ENCODE assay signal across 17 cellular contexts in genomic region chr3:150293401-150294001, GRCh38.
DNase-seq lines count a peak whose midpoint lies in the region; ATAC-seq and TF ChIP-seq lines count a peak whose summit lies in the region.
"Had no signal": no experiment of that assay in that cellular context is flagged by ENCODE, and none has a peak within 500 bp of the region (broad histone marks: within the 10 kb centered on the region; RNA-seq: fewer than 3 reads in every experiment).

No MANE protein-coding gene starts in this region.

- POLR2A ChIA-PET in PC-9 (lab: Charles Lee; ENCODE audit: unreplicated experiment), result no interaction called here

- no TSS peak for BruUV-seq in PC-9 (replicated peaks; lab: Mats Ljungman, UMichigan)

- H3K9me2 ChIP-seq in PC-9 (ENCODE audit: insufficient read depth), result no peaks in the 10 kb centered on the region; the same call in 1 of the 2 replicates

- CTCF ChIA-PET in PC-9 (lab: Charles Lee), result interaction anchor here (1.0 kb wide), 1 partner anchor 14 kb away, joined by 3 read pairs; no protein-coding TSS in a partner anchor

- H3K4me3 ChIP-seq in PC-9, result no peak overlapping the region
- no peak overlapping the region for H3K4me3 ChIP-seq in psoas muscle
- H3K4me3 ChIP-seq: right atrium auricular region, stomach had no signal

- 29 to 40% (median 32%) methylated on average over 7 of the region's 7 CpGs for WGBS in psoas muscle, 3 donors

- H3K27me3 ChIP-seq in PC-9 (ENCODE audit: insufficient read depth, low read depth), result no peaks in the 10 kb centered on the region
- no peaks in the 10 kb centered on the region for H3K27me3 ChIP-seq in psoas muscle (ENCODE audit: insufficient read depth in 3 of 3, low read length in 2 of 3)
- H3K27me3 ChIP-seq: right atrium auricular region, stomach had no signal

- DNase-seq in GM04504 (ENCODE audit: low read depth), result peak; percentile 83
- no peak for DNase-seq in PC-9
- no peak for DNase-seq in epithelial cell of prostate (ENCODE audit: low read depth, low spot score)
- DNase-seq in psoas muscle, result no peak
- no peak for DNase-seq in cortex of kidney (lab: John Stamatoyannopoulos, UW)
- no peak for DNase-seq in HT-29 (ENCODE audit: low spot score)
- no peak for DNase-seq in stimulated activated CD8-positive, alpha-beta memory T cell treated with anti-CD3 and anti-CD28 coated beads, Interleukin-4, amount 100 ng/mL, for 48 hours
- DNase-seq: activated CD4-positive, CD25-positive, alpha-beta regulatory T cell treated with anti-CD3 and anti-CD28 coated beads, Interleukin-2, amount 50 U/mL, for 72 hours; activated naive CD8-positive, alpha-beta T cell treated with anti-CD3 and anti-CD28 coated beads, Interleukin-2, amount 10 ng/mL, durations not matched to agents 7 days and 5 days; activated T-cell treated with anti-CD3 and anti-CD28 coated beads for 4 hours; CD8-positive, alpha-beta memory T cell; dermis blood vessel endothelial cell; left cardiac atrium; naive B cell; stomach had no signal

- intact Hi-C loops in PC-9 (cut with micrococcal nuclease; ENCODE audit: unreplicated experiment) (no loop called here), psoas muscle (cut with DNase I) (no loop called here)

- ATAC-seq in psoas muscle (peak in 3 of 4 donors; percentile 44 to 63 (median 55)), GM21423 (IDR thresholded peaks at IDR 0.05; ENCODE audit: unreplicated experiment) (no peak)
- ATAC-seq: left cardiac atrium had no signal

- no peaks in the 10 kb centered on the region for H3F3A ChIP-seq in PC-9 (ENCODE audit: insufficient read depth, low read depth)

- no peaks in the 10 kb centered on the region for H3K36me3 ChIP-seq in PC-9 (ENCODE audit: low read depth)
- H3K36me3 ChIP-seq in psoas muscle (ENCODE audit: insufficient read depth in 1 of 2, low read depth in 1 of 2), result no peaks in the 10 kb centered on the region
- H3K36me3 ChIP-seq: right atrium auricular region, stomach had no signal

- H3K4me1 ChIP-seq in PC-9 (replicated peaks; ENCODE audit: insufficient read depth) (peaks cover 7% of the 10 kb centered on the region), psoas muscle (peaks cover 6% of the 10 kb centered on the region)
- H3K4me1 ChIP-seq: right atrium auricular region had no signal

- 0 out of 2 replicates have a peak overlapping the region, but pooled peaks have one; percentile 9 for H3K4me2 ChIP-seq in PC-9

- H2AFZ ChIP-seq in PC-9, result no peak overlapping the region; the same call in 1 of the 2 replicates

- H3K9me3 ChIP-seq in PC-9 (ENCODE audit: insufficient read depth, low read depth), result no peaks in the 10 kb centered on the region
- no peaks in the 10 kb centered on the region for H3K9me3 ChIP-seq in psoas muscle
- H3K9me3 ChIP-seq: right atrium auricular region, stomach had no signal

- TF ChIP-seq CTCF in PC-9 (conservative IDR thresholded peaks at IDR 0.05) (no peak), psoas muscle (IDR thresholded peaks at IDR 0.05) (no peak)

- H3K27ac ChIP-seq in PC-9 (no peak overlapping the region), epithelial cell of prostate (peak overlapping the region; percentile 35), psoas muscle (no peak overlapping the region)
- H3K27ac ChIP-seq: right atrium auricular region, stomach had no signal

- no peaks in the 10 kb centered on the region for H3K79me2 ChIP-seq in PC-9 (ENCODE audit: low read depth)

- no peaks in the 10 kb centered on the region for H4K20me1 ChIP-seq in PC-9 (ENCODE audit: insufficient read depth)
